In the genomic region with DNA sequence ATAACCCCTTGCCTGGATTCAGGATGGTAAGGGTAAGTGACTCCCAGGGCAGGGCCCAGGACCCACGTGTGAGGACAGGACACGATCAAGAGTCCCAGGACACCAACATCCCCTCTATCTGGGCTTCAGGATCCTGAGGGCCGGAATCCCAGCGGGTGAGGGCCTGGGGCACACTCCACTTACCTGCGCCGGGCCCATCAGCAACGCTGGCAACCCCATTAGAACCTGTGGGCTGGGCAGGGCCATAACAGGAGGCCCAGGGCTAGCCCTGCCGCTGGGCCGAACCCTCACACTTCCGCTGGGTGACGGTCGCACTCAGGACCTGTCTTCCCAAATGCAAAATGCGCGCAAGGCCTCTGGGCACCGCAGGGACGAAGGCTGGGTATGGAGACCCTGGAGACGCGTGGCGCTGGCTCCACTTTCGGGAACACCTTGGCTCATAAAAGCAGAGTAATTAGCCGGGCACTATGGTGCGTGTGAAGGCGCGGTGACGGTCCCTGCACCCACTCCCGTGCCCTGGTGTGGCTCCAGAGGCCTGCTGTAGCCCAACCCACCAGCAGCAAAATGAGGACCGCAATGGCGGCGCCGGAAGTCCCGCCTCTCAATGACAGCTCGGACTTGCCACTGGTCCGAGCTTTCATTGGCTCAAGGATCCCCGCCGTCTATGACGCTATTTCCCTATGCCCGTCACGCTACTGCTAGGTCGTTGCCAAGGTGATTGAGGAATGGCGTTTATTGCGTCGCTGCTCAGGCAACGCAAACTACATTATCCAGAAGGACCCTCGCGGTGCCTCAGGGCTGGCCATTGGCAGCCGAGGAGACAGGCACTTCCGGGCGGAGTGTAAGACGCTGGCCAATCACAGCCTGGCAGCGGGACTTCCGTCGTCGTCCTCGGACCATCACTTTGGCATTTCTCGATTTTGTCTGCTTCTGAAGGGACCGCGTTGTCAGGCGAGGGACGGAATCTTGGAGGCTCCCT, we compare ENCODE assay signal across 8 cellular contexts. TPM values are rescaled to one million over a fixed set of nuclear protein-coding genes. Genes with fewer than 3 reads are reported as not detected.
DNase-seq lines count a peak whose midpoint lies in the region; ATAC-seq and TF ChIP-seq lines count a peak whose summit lies in the region.

A gene (minus strand): TSS at position 578 of the 979 bp plus-strand sequence. CDS start 332 bp downstream, at position 246.

- peak within 1 kb of the TSS; percentile 72 for H2AK5ac ChIP-seq in trophoblast cell (ENCODE audit: low read length)

- no peak within 1 kb of the TSS for H2BK12ac ChIP-seq in trophoblast cell (ENCODE audit: low read length)

- H3K27ac ChIP-seq in CD4-positive, alpha-beta T cell (ENCODE audit: low read depth, low read length), result peak within 1 kb of the TSS; percentile 77
- peak within 1 kb of the TSS; percentile 18 to 91 (median 78) for H3K27ac ChIP-seq in heart left ventricle
- H3K27ac ChIP-seq in trophoblast cell (ENCODE audit: low read depth, low read length), result no peak within 1 kb of the TSS
- peak within 1 kb of the TSS; percentile 76 to 81 for H3K27ac ChIP-seq in tibial artery

- peak within 1 kb of the TSS; percentile 97 for H3K4me3 Mint-ChIP-seq in CD4-positive, alpha-beta T cell

- POLR2A ChIA-PET in CD4-positive, alpha-beta T cell (lab: Charles Lee), result interaction anchor here (0.6 to 2.1 kb wide), 13 partner anchors 11 to 758 kb away, joined by 3 to 24 read pairs (median 3); a partner anchor contains a TSS

- H2BK5ac ChIP-seq in trophoblast cell (ENCODE audit: low read depth, low read length, poor library complexity), result no peak within 1 kb of the TSS

- H3K9ac ChIP-seq in adipocyte (ENCODE audit: low read length) (peak within 1 kb of the TSS; percentile 87), trophoblast cell (ENCODE audit: low read length) (no peak within 1 kb of the TSS)

- H3K14ac ChIP-seq in trophoblast cell (ENCODE audit: low read length), result peak within 1 kb of the TSS; percentile 48

- H2BK120ac ChIP-seq in trophoblast cell (ENCODE audit: insufficient read depth, low read length, poor library complexity), result peak within 1 kb of the TSS; percentile 8

- peaks cover 31% of the 10 kb centered on the region for H3K9me3 ChIP-seq in CD4-positive, alpha-beta T cell (ENCODE audit: control insufficient read depth, low read length)
- H3K9me3 ChIP-seq in adipocyte (ENCODE audit: control insufficient read depth, low read length) (peaks cover 27% of the 10 kb centered on the region), heart left ventricle (peaks cover 0 to 42% (median 32%) of the 10 kb centered on the region in 12 donors), trophoblast cell (ENCODE audit: insufficient read depth, low read depth, low read length) (peaks cover 29% of the 10 kb centered on the region), tibial artery (peaks cover 0 to 47% (median 44%) of the 10 kb centered on the region in 3 donors)

- H3K27me3 ChIP-seq in CD4-positive, alpha-beta T cell (ENCODE audit: control insufficient read depth, insufficient read depth, low read length), result no peaks in the 10 kb centered on the region
- H3K27me3 ChIP-seq in adipocyte (replicated peaks; ENCODE audit: control insufficient read depth, insufficient read depth, low read length) (no peaks in the 10 kb centered on the region), heart left ventricle (no peaks in the 10 kb centered on the region), trophoblast cell (ENCODE audit: insufficient read depth, low read length) (peaks cover 5% of the 10 kb centered on the region), tibial artery (no peaks in the 10 kb centered on the region)

- peaks cover 11% of the 10 kb centered on the region for H3K27me3 Mint-ChIP-seq in CD4-positive, alpha-beta T cell

- H3K27ac Mint-ChIP-seq in CD4-positive, alpha-beta T cell, result peak within 1 kb of the TSS; percentile 88

- H3K4me2 ChIP-seq in trophoblast cell (ENCODE audit: low read length), result peak within 1 kb of the TSS; percentile 59

- H2AFZ ChIP-seq in trophoblast cell (ENCODE audit: insufficient read depth, low read length, poor library complexity), result peak within 1 kb of the TSS; percentile 83

- CTCF ChIA-PET in CD4-positive, alpha-beta T cell (lab: Charles Lee), result interaction anchor here (1.6 kb wide), 1 partner anchor 31 kb away, joined by 6 read pairs; a partner anchor contains a TSS

- H4K12ac ChIP-seq in trophoblast cell (ENCODE audit: low read depth, low read length), result peak within 1 kb of the TSS; percentile 71

- peak in 1 of 2 donors; percentile 54 for TF ChIP-seq POLR2A in heart left ventricle (IDR thresholded peaks at IDR 0.05)

- peak; percentile 84 to 97 (median 90) for DNase-seq in CD4-positive, alpha-beta T cell
- peak; percentile 98 for DNase-seq in HS-27A (ENCODE audit: low read depth)
- DNase-seq in T follicular helper cell (ENCODE audit: low read depth), result peak; percentile 92
- peak; percentile 100 for DNase-seq in adipocyte (ENCODE audit: low read depth)
- DNase-seq in heart left ventricle, result peak; percentile 96 to 99 (median 98)
- DNase-seq in trophoblast cell, result peak; percentile 98 to 100
- DNase-seq in tibial artery, result peak; percentile 99

- H3K4me1 Mint-ChIP-seq in CD4-positive, alpha-beta T cell (ENCODE audit: low read depth), result peaks cover 27% of the 10 kb centered on the region

- H3K9me3 Mint-ChIP-seq in CD4-positive, alpha-beta T cell, result peaks cover 19% of the 10 kb centered on the region

- WGBS in heart left ventricle, 4 donors, result 7 to 10% (median 8%) methylated on average over 31 to 59 of the region's 59 CpGs
- no CpG with 5 or more reads among the region's 59 CpGs for WGBS in trophoblast cell (ENCODE audit: extremely low coverage, insufficient coverage, insufficient read length)

- peak within 1 kb of the TSS; percentile 95 for H4K8ac ChIP-seq in trophoblast cell (ENCODE audit: low read depth, low read length)

- H3K79me2 ChIP-seq in trophoblast cell (ENCODE audit: control insufficient read depth, insufficient read depth, low read length, poor library complexity), result no peaks in the 10 kb centered on the region

- peaks cover 3% of the 10 kb centered on the region for H3K79me1 ChIP-seq in trophoblast cell (ENCODE audit: low read length)

- peaks cover 23% of the 10 kb centered on the region for H3K36me3 ChIP-seq in adipocyte (ENCODE audit: control insufficient read depth, insufficient read depth, low read length, severe bottlenecking)
- H3K36me3 ChIP-seq in heart left ventricle, result peaks cover 1 to 33% (median 24%) of the 10 kb centered on the region in 9 donors
- H3K36me3 ChIP-seq in trophoblast cell (ENCODE audit: control insufficient read depth in 1 of 2, insufficient read depth in 2 of 2, low read length in 2 of 2), result peaks cover 3 to 4% of the 10 kb centered on the region in 2 experiments
- H3K36me3 ChIP-seq in tibial artery, result peaks cover 32 to 42% (median 35%) of the 10 kb centered on the region in 3 donors

- peak within 1 kb of the TSS; percentile 67 for H3K18ac ChIP-seq in trophoblast cell (ENCODE audit: low read length)

- intact Hi-C loops in CD4-positive, alpha-beta T cell (cut with DNase I, micrococcal nuclease), result loop anchor here (1.0 to 5.0 kb wide), 10 partner anchors 11 to 113 kb away; a partner anchor contains a TSS
- intact Hi-C loops in heart left ventricle (cut with DNase I), result loop anchor here in 4 of 10 donors (1.0 to 2.0 kb wide), 4 partner anchors 11 to 59 kb away; a partner anchor contains a TSS
- intact Hi-C loops in tibial artery (cut with DNase I; ENCODE audit: low total_unique reads), result no loop called here

- peak within 1 kb of the TSS; percentile 10 for H3K4ac ChIP-seq in trophoblast cell (ENCODE audit: low read depth, low read length)

- H3K36me3 Mint-ChIP-seq in CD4-positive, alpha-beta T cell (ENCODE audit: low read depth), result peaks cover 53% of the 10 kb centered on the region

- H3K4me1 ChIP-seq in adipocyte (ENCODE audit: control insufficient read depth, insufficient read depth, low read length) (peaks cover 17% of the 10 kb centered on the region), heart left ventricle (peaks cover 0 to 21% (median 16%) of the 10 kb centered on the region in 12 donors), trophoblast cell (ENCODE audit: control insufficient read depth in 1 of 2, insufficient read depth in 2 of 2, low read length in 2 of 2) (peaks cover 6 to 11% of the 10 kb centered on the region in 2 experiments), tibial artery (peaks cover 0 to 17% (median 11%) of the 10 kb centered on the region in 4 donors)

- no peak for TF ChIP-seq CTCF in CD4-positive, alpha-beta T cell (IDR thresholded peaks at IDR 0.05)
- TF ChIP-seq CTCF in heart left ventricle (IDR thresholded peaks at IDR 0.05), result no peak
- no peak for TF ChIP-seq CTCF in tibial artery (IDR thresholded peaks at IDR 0.05)

- H4K91ac ChIP-seq in trophoblast cell (ENCODE audit: low read depth, low read length), result peak within 1 kb of the TSS; percentile 57

- peak; percentile 96 for ATAC-seq in CD4-positive, alpha-beta T cell (ENCODE audit: poor library complexity)
- ATAC-seq in GM19463 (IDR thresholded peaks at IDR 0.05; ENCODE audit: unreplicated experiment) (peak; percentile 95), heart left ventricle (peak; percentile 98 to 99 (median 98))

- no peak within 1 kb of the TSS for H3K23ac ChIP-seq in trophoblast cell (ENCODE audit: low read length)

- H3K4me3 ChIP-seq in adipocyte (ENCODE audit: low read length) (peak within 1 kb of the TSS; percentile 92), heart left ventricle (peak within 1 kb of the TSS; percentile 59 to 86 (median 72)), trophoblast cell (ENCODE audit: low read depth, low read length) (peak within 1 kb of the TSS; percentile 70), tibial artery (peak within 1 kb of the TSS; percentile 56 to 57)

RNA-seq across cellular contexts. Expression of the gene that starts here (rescaled TPM):
- total RNA-seq in CD4-positive, alpha-beta T cell, result 1 to 10 TPM; 1.0 to 1.4 TPM
- 1 to 10 TPM; 3.1 to 6.7 (median 5.2) TPM for total RNA-seq in heart left ventricle
- 1 to 10 TPM; 1.7 to 1.8 TPM for polyA plus RNA-seq in heart left ventricle
- polyA plus RNA-seq in trophoblast cell (2013), result 0.62 and 0.66 TPM in 2 replicates
